In the genomic region with DNA sequence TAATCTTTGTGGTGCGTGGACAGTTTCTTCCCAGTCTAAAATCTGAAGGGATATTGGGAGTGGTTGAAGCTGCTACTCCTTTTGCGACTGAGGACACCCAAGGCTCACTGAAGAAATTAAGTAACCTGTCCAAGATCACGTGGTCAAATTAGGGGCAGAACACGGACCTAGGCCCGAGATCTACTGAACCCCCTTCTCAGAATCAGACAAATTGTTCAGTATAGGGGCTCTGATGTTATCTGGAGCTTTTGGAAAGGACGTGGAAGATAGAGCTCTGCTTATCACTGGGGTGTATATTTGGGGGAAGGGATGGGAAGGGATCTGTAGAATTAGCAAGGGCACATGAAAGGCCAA, we compare ENCODE assay signal across 8 cellular contexts. TPM values are rescaled to one million over a fixed set of nuclear protein-coding genes. Genes with fewer than 3 reads are reported as not detected.
DNase-seq lines count a peak whose midpoint lies in the region; ATAC-seq and TF ChIP-seq lines count a peak whose summit lies in the region.

No MANE protein-coding gene starts in this region.

- peak overlapping the region; percentile 74 to 99 (median 93); a peak in 20 of 22 replicates for H3K27ac ChIP-seq in BLaER1 treated with 17β-estradiol and CSF1 and Interleukin-3, amounts not matched to agents 10 nM and 100 nM
- H3K27ac ChIP-seq in cingulate gyrus (ENCODE audit: low read depth, low read length): peak overlapping the region; percentile 84

- H3K9me3 Mint-ChIP-seq in IgD-negative memory B cell (no peaks in the 10 kb centered on the region), natural killer cell (no peaks in the 10 kb centered on the region)

- H3K9me3 ChIP-seq in BLaER1 treated with 17β-estradiol and CSF1 and Interleukin-3, amounts not matched to agents 10 nM and 100 nM (replicated peaks in 1 of 11): no peaks in the 10 kb centered on the region

- H3K36me3 Mint-ChIP-seq in IgD-negative memory B cell (no peaks in the 10 kb centered on the region), natural killer cell (no peaks in the 10 kb centered on the region)

- peak overlapping the region; percentile 73 to 95 (median 87) for H3K4me2 ChIP-seq in BLaER1 treated with 17β-estradiol and CSF1 and Interleukin-3, amounts not matched to agents 10 nM and 100 nM

- DNase-seq in natural killer cell (no peak), H4 (ENCODE audit: low spot score) (no peak), left colon (no peak), NCI-H1436 (lab: John Stamatoyannopoulos, UW) (no peak), DMS153 (lab: John Stamatoyannopoulos, UW) (no peak)

- ATAC-seq in natural killer cell (no peak), left colon (no peak)

- TF ChIP-seq CTCF in natural killer cell (IDR thresholded peaks at IDR 0.05): no peak

- peak overlapping the region; percentile 88 to 99 (median 92) for H3K9ac ChIP-seq in BLaER1 treated with 17β-estradiol and CSF1 and Interleukin-3, amounts not matched to agents 10 nM and 100 nM

- peak overlapping the region; percentile 74 to 93 (median 80) for H3K4me3 ChIP-seq in BLaER1 treated with 17β-estradiol and CSF1 and Interleukin-3, amounts not matched to agents 10 nM and 100 nM

- no peaks in the 10 kb centered on the region for H3K27me3 ChIP-seq in BLaER1 treated with 17β-estradiol and CSF1 and Interleukin-3, amounts not matched to agents 10 nM and 100 nM

- peaks cover 11 to 23% (median 20%) of the 10 kb centered on the region in 3 donors for H3K4me1 Mint-ChIP-seq in IgD-negative memory B cell
- peaks cover 27% of the 10 kb centered on the region in 2 donors for H3K4me1 Mint-ChIP-seq in natural killer cell

- H3K36me3 ChIP-seq in BLaER1 treated with 17β-estradiol and CSF1 and Interleukin-3, amounts not matched to agents 10 nM and 100 nM: peaks cover 0 to 3% (median 0%) of the 10 kb centered on the region in 11 experiments; a peak in 2 of 22 replicates

- H3K4me3 Mint-ChIP-seq in IgD-negative memory B cell: peak overlapping the region; percentile 79 to 98 (median 96)
- peak overlapping the region; percentile 99 for H3K4me3 Mint-ChIP-seq in natural killer cell

- intact Hi-C loops in natural killer cell (cut with micrococcal nuclease) (no loop called here), left colon (cut with DNase I, micrococcal nuclease) (no loop called here)

- peak overlapping the region in 1 of 3 donors; percentile 84 for H3K27ac Mint-ChIP-seq in IgD-negative memory B cell
- H3K27ac Mint-ChIP-seq in natural killer cell: peak overlapping the region; percentile 69 to 88

- peaks cover 1% of the 10 kb centered on the region for H3K27me3 Mint-ChIP-seq in IgD-negative memory B cell
- H3K27me3 Mint-ChIP-seq in natural killer cell (ENCODE audit: low read depth in 2 of 2): no peaks in the 10 kb centered on the region

- peaks cover 0 to 29% (median 5%) of the 10 kb centered on the region in 11 experiments; a peak in 8 of 22 replicates for H4K20me1 ChIP-seq in BLaER1 treated with 17β-estradiol and CSF1 and Interleukin-3, amounts not matched to agents 10 nM and 100 nM

- peaks cover 6 to 17% (median 8%) of the 10 kb centered on the region in 10 experiments; a peak in 18 of 20 replicates for H3K4me1 ChIP-seq in BLaER1 treated with 17β-estradiol and CSF1 and Interleukin-3, amounts not matched to agents 10 nM and 100 nM

RNA-seq across cellular contexts. Expression of a gene that starts 0.9 kb away (rescaled TPM):
- polyA plus RNA-seq in IgD-negative memory B cell: 17.1 TPM
- total RNA-seq in natural killer cell (10 to 100 TPM; 21.2 to 27.3 (median 23.9) TPM), left colon (1 to 10 TPM; 8.1 to 9.0 TPM)
- 10.6 and 28.7 TPM in 2 replicates for total RNA-seq in H4 (2014; rRNA removed; shearing (Covaris generic))
